In genomic region chr10:60648761-60649160, GRCh38 we compare ENCODE assay signal across 22 cellular contexts.
"Had no signal": no experiment of that assay in that cellular context is flagged by ENCODE, and none has a peak within 500 bp of the region (broad histone marks: within the 10 kb centered on the region; RNA-seq: fewer than 3 reads in every experiment).

No MANE protein-coding gene starts in this region.

- H3K4me1 ChIP-seq: right lobe of liver, uterus had no signal

- H3K36me3 Mint-ChIP-seq: activated naive CD8-positive, alpha-beta T cell; stimulated activated memory B cell treated with anti-CD40 and anti-IgM and Interleukin-4, amounts not matched to agents 10 μg/mL and 1 μg/mL and 100 μg/mL, for 72 hours had no signal

- H3K27ac ChIP-seq: right lobe of liver, skin epidermis, stomach, uterus had no signal

- H3K4me3 Mint-ChIP-seq: activated CD4-positive, alpha-beta memory T cell treated with anti-CD3 and anti-CD28 coated beads, Interleukin-2, amount 10 ng/mL, durations not matched to agents 7 days and 5 days; activated naive CD8-positive, alpha-beta T cell; nephron; stimulated activated memory B cell treated with anti-CD40 and anti-IgM and Interleukin-4, amounts not matched to agents 10 μg/mL and 1 μg/mL and 100 μg/mL, for 72 hours had no signal

- ATAC-seq: esophagus mucosa; left ventricle myocardium superior; right lobe of liver; stimulated activated memory B cell treated with anti-CD40 and anti-IgM and Interleukin-4, amounts not matched to agents 10 μg/mL and 1 μg/mL and 100 μg/mL, for 72 hours had no signal

- H3K9me3 ChIP-seq: right lobe of liver, stomach, uterus had no signal

- H3K27ac Mint-ChIP-seq: activated CD4-positive, alpha-beta memory T cell treated with anti-CD3 and anti-CD28 coated beads, Interleukin-2, amount 10 ng/mL, durations not matched to agents 7 days and 5 days; activated naive CD8-positive, alpha-beta T cell had no signal

- H3K9me3 Mint-ChIP-seq: activated CD4-positive, alpha-beta memory T cell treated with anti-CD3 and anti-CD28 coated beads, Interleukin-2, amount 10 ng/mL, durations not matched to agents 7 days and 5 days; nephron; stimulated activated memory B cell treated with anti-CD40 and anti-IgM and Interleukin-4, amounts not matched to agents 10 μg/mL and 1 μg/mL and 100 μg/mL, for 72 hours had no signal

- H3K27me3 ChIP-seq: right lobe of liver, stomach, uterus had no signal

- DNase-seq: activated CD4-positive, alpha-beta memory T cell treated with anti-CD3 and anti-CD28 coated beads, Interleukin-2, amount 10 ng/mL, durations not matched to agents 7 days and 5 days; activated CD4-positive, alpha-beta T cell treated with anti-CD3 and anti-CD28 coated beads for 48 hours; activated CD4-positive, CD25-positive, alpha-beta regulatory T cell; activated gamma-delta T cell treated with Interleukin-2 at 50 U/mL for 16 hours; central memory CD4-positive, alpha-beta T cell; effector memory CD4-positive, alpha-beta T cell; foreskin melanocyte; head of caudate nucleus; hypothalamus; left ventricle myocardium superior; mammary epithelial cell; nucleus accumbens; right lobe of liver; stimulated activated CD4-positive, alpha-beta T cell treated with anti-CD3 and anti-CD28 coated beads, Interleukin-2, amount 100 ng/mL, for 24 hours; stomach; T-helper 1 cell; uterus had no signal

- H3K27me3 Mint-ChIP-seq: activated CD4-positive, alpha-beta memory T cell treated with anti-CD3 and anti-CD28 coated beads, Interleukin-2, amount 10 ng/mL, durations not matched to agents 7 days and 5 days; stimulated activated memory B cell treated with anti-CD40 and anti-IgM and Interleukin-4, amounts not matched to agents 10 μg/mL and 1 μg/mL and 100 μg/mL, for 72 hours had no signal

- H3K4me3 ChIP-seq: right lobe of liver, skin epidermis, stomach, uterus had no signal

- H3K36me3 ChIP-seq: right lobe of liver, stomach, uterus had no signal
